In the genomic region with DNA sequence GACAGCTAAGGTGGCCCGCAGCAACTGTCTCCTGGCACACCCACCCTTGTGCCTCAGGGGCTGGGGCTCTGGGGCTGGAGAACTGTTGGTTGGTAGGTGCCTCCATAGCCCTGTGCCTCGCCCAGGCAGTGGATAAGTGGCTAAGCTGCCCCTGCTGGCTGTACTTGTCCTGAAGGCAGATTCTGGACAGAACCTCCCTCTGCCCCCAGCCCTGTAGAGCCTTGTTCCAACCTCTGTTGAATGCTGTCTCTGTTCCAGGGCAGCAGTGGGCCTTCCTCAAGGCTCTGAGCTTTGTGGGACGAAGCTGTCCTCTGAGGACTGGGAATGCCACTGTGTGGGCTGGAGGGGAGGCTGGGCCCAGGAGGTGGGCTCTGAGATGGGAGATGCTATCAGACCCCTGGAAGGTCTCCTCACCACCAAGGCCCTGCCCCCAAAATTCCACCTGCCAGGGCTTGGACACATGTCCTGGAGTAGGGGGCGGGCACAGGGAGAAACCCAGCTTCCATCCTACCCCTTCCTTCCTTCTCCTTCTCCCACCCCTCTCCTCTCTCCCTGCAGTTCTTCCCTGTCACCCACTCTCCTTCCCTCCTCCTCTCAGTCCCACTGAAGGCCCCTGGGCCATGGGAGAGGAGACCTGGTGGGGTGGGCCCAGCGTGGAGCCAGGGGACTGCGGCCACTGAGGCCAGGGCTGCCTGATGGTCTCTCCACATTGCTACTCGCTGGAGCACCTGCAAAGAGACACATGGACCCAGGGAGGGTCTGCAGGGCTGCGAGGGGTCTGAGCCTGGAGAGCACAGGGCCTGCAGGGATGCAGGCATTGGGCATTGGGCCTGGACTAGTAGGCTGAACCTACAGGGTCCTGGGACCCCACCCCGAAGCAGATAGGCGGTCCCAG, we compare ENCODE assay signal across 9 cellular contexts. TPM values are rescaled to one million over a fixed set of nuclear protein-coding genes. Genes with fewer than 3 reads are reported as not detected.
DNase-seq lines count a peak whose midpoint lies in the region; ATAC-seq and TF ChIP-seq lines count a peak whose summit lies in the region.
"Had no signal": no experiment of that assay in that cellular context is flagged by ENCODE, and none has a peak within 500 bp of the region (broad histone marks: within the 10 kb centered on the region; RNA-seq: fewer than 3 reads in every experiment).

No MANE protein-coding gene starts in this region.

- no CpG with 5 or more reads among the region's 10 CpGs for WGBS in right lobe of liver (ENCODE audit: insufficient coverage, low coverage, low lambda C conversion rate, missing lambda C conversion rate)

- TF ChIP-seq POLR2A in right lobe of liver (IDR thresholded peaks at IDR 0.05) = no peak

- H3K27ac Mint-ChIP-seq in activated CD8-positive, alpha-beta memory T cell treated with anti-CD3 and anti-CD28 coated beads, Interleukin-2, amount 10 ng/mL, durations not matched to agents 7 days and 5 days = no peak overlapping the region
- peak overlapping the region; percentile 95 for H3K27ac Mint-ChIP-seq in activated CD4-positive, alpha-beta memory T cell treated with anti-CD3 and anti-CD28 coated beads for 36 hours

- no peak overlapping the region for H3K4me3 Mint-ChIP-seq in activated CD8-positive, alpha-beta memory T cell treated with anti-CD3 and anti-CD28 coated beads, Interleukin-2, amount 10 ng/mL, durations not matched to agents 7 days and 5 days
- peak overlapping the region; percentile 90 for H3K4me3 Mint-ChIP-seq in activated CD4-positive, alpha-beta memory T cell treated with anti-CD3 and anti-CD28 coated beads for 36 hours

- peaks cover 10% of the 10 kb centered on the region for H3K36me3 Mint-ChIP-seq in activated CD8-positive, alpha-beta memory T cell treated with anti-CD3 and anti-CD28 coated beads, Interleukin-2, amount 10 ng/mL, durations not matched to agents 7 days and 5 days
- H3K36me3 Mint-ChIP-seq in activated CD4-positive, alpha-beta memory T cell treated with anti-CD3 and anti-CD28 coated beads for 36 hours = peaks cover 18% of the 10 kb centered on the region

- no peaks in the 10 kb centered on the region for H3K36me3 ChIP-seq in right lobe of liver
- no peaks in the 10 kb centered on the region for H3K36me3 ChIP-seq in upper lobe of right lung

- H3K27me3 Mint-ChIP-seq in activated CD8-positive, alpha-beta memory T cell treated with anti-CD3 and anti-CD28 coated beads, Interleukin-2, amount 10 ng/mL, durations not matched to agents 7 days and 5 days = peaks cover 22% of the 10 kb centered on the region
- peaks cover 4% of the 10 kb centered on the region for H3K27me3 Mint-ChIP-seq in activated CD4-positive, alpha-beta memory T cell treated with anti-CD3 and anti-CD28 coated beads for 36 hours

- H3K9me3 Mint-ChIP-seq in activated CD8-positive, alpha-beta memory T cell treated with anti-CD3 and anti-CD28 coated beads, Interleukin-2, amount 10 ng/mL, durations not matched to agents 7 days and 5 days (ENCODE audit: low read depth) = peaks cover 13% of the 10 kb centered on the region
- no peaks in the 10 kb centered on the region for H3K9me3 Mint-ChIP-seq in activated CD4-positive, alpha-beta memory T cell treated with anti-CD3 and anti-CD28 coated beads for 36 hours

- peak overlapping the region; percentile 33 to 47 (median 44) for H3K27ac ChIP-seq in right lobe of liver
- peak overlapping the region; percentile 75 for H3K27ac ChIP-seq in upper lobe of right lung
- H3K27ac ChIP-seq: C4-2B had no signal

- peaks cover 45% of the 10 kb centered on the region for H3K4me1 Mint-ChIP-seq in activated CD8-positive, alpha-beta memory T cell treated with anti-CD3 and anti-CD28 coated beads, Interleukin-2, amount 10 ng/mL, durations not matched to agents 7 days and 5 days
- peaks cover 66% of the 10 kb centered on the region for H3K4me1 Mint-ChIP-seq in activated CD4-positive, alpha-beta memory T cell treated with anti-CD3 and anti-CD28 coated beads for 36 hours (ENCODE audit: low read depth)

- DNase-seq in activated CD8-positive, alpha-beta memory T cell treated with anti-CD3 and anti-CD28 coated beads, Interleukin-2, amount 10 ng/mL, durations not matched to agents 7 days and 5 days = no peak
- no peak for DNase-seq in activated CD8-positive, alpha-beta memory T cell treated with anti-CD3 and anti-CD28 coated beads, Interleukin-2, amount 50 U/mL, for 4 hours
- DNase-seq in activated CD4-positive, alpha-beta memory T cell treated with anti-CD3 and anti-CD28 coated beads for 36 hours = no peak
- DNase-seq in right lobe of liver = peak in 2 of 3 donors; percentile 7 to 46
- DNase-seq in upper lobe of right lung = no peak
- no peak for DNase-seq in T1000 (lab: John Stamatoyannopoulos, UW)
- no peak for DNase-seq in omental fat pad (ENCODE audit: low spot score)

- H3K4me1 ChIP-seq in right lobe of liver (no peaks in the 10 kb centered on the region), upper lobe of right lung (peaks cover 9% of the 10 kb centered on the region)

- H3K9me3 ChIP-seq in right lobe of liver (no peaks in the 10 kb centered on the region), upper lobe of right lung (no peaks in the 10 kb centered on the region)

- POLR2A ChIA-PET in activated CD4-positive, alpha-beta memory T cell treated with anti-CD3 and anti-CD28 coated beads for 36 hours (lab: Charles Lee) = interaction anchor here (0.8 to 3.2 kb wide), 10 partner anchors 8 to 126 kb away, joined by 3 to 21 read pairs (median 4); partner anchors contain the start of gene D2HGDH

- H3K27me3 ChIP-seq in right lobe of liver (no peaks in the 10 kb centered on the region), upper lobe of right lung (peaks cover 31% of the 10 kb centered on the region)

- H3K4me3 ChIP-seq in right lobe of liver (no peak overlapping the region), upper lobe of right lung (peak overlapping the region; percentile 29)

- CTCF ChIA-PET in activated CD8-positive, alpha-beta memory T cell treated with anti-CD3 and anti-CD28 coated beads, Interleukin-2, amount 10 ng/mL, durations not matched to agents 7 days and 5 days (lab: Charles Lee) = interaction anchor here (0.7 to 2.3 kb wide), 6 partner anchors 8 to 173 kb away, joined by 4 to 12 read pairs (median 6); partner anchors contain the start of genes DTYMK and ING5
- CTCF ChIA-PET in activated CD4-positive, alpha-beta memory T cell treated with anti-CD3 and anti-CD28 coated beads for 36 hours (lab: Charles Lee) = interaction anchor here (0.6 to 2.3 kb wide), 9 partner anchors 8 to 176 kb away, joined by 3 to 14 read pairs (median 4); partner anchors contain the start of genes DTYMK and ING5

- TF ChIP-seq CTCF in right lobe of liver (IDR thresholded peaks at IDR 0.05) = no peak
- no peak for TF ChIP-seq CTCF in upper lobe of right lung (IDR thresholded peaks at IDR 0.05)
- TF ChIP-seq CTCF in omental fat pad (IDR thresholded peaks at IDR 0.05) = no peak

- ATAC-seq in activated CD8-positive, alpha-beta memory T cell treated with anti-CD3 and anti-CD28 coated beads, Interleukin-2, amount 10 ng/mL, durations not matched to agents 7 days and 5 days = peak; percentile 18
- ATAC-seq in right lobe of liver (peak in 1 of 4 donors; percentile 6), upper lobe of right lung (no peak), HG03025 (IDR thresholded peaks at IDR 0.05; ENCODE audit: low FRiP score, unreplicated experiment) (no peak), omental fat pad (ENCODE audit: low FRiP score) (no peak)

- intact Hi-C loops in activated CD4-positive, alpha-beta memory T cell treated with anti-CD3 and anti-CD28 coated beads for 36 hours (cut with micrococcal nuclease) = loop anchor here (5.0 kb wide), 2 partner anchors 98 to 128 kb away; partner anchors contain the start of gene D2HGDH
- intact Hi-C loops in right lobe of liver (cut with DNase I) = loop anchor here in 1 of 2 donors (10.0 kb wide), 1 partner anchor 136 kb away; no protein-coding TSS in a partner anchor
- intact Hi-C loops in upper lobe of right lung (cut with DNase I) = no loop called here

RNA-seq across cellular contexts. Expression of gene PDCD1, which starts 1.7 kb away (rescaled TPM):
- 1 to 10 TPM; 2.2 to 4.1 TPM for total RNA-seq in activated CD8-positive, alpha-beta memory T cell treated with anti-CD3 and anti-CD28 coated beads, Interleukin-2, amount 10 ng/mL, durations not matched to agents 7 days and 5 days
- 10 to 100 TPM; 47.4 to 47.6 TPM for total RNA-seq in activated CD4-positive, alpha-beta memory T cell treated with anti-CD3 and anti-CD28 coated beads for 36 hours
- total RNA-seq in right lobe of liver (under 1 TPM in 3 of 6 experiments, not detected in 3; 0.19 to 0.61 (median 0.20) TPM), upper lobe of right lung (1.8 TPM), omental fat pad (1 to 10 TPM in 1 of 4 donors, under 1 TPM in 3; 0.37 to 4.8 (median 0.68) TPM)

RNA-seq across cellular contexts. Expression of gene RTP5, which starts 9.1 kb away (rescaled TPM):
- not detected for total RNA-seq in activated CD8-positive, alpha-beta memory T cell treated with anti-CD3 and anti-CD28 coated beads, Interleukin-2, amount 10 ng/mL, durations not matched to agents 7 days and 5 days
- total RNA-seq in activated CD4-positive, alpha-beta memory T cell treated with anti-CD3 and anti-CD28 coated beads for 36 hours = under 1 TPM; 0.10 to 0.12 TPM
- total RNA-seq in right lobe of liver (not detected), upper lobe of right lung (not detected), omental fat pad (under 1 TPM in 1 of 4 donors, not detected in 3; 0.96 TPM)

RNA-seq across cellular contexts. Expression of gene NEU4, which starts 51.4 kb away (rescaled TPM):
- total RNA-seq in activated CD8-positive, alpha-beta memory T cell treated with anti-CD3 and anti-CD28 coated beads, Interleukin-2, amount 10 ng/mL, durations not matched to agents 7 days and 5 days = under 1 TPM in 1 of 2 experiments, not detected in 1; 0.12 TPM
- under 1 TPM; 0.31 to 0.36 TPM for total RNA-seq in activated CD4-positive, alpha-beta memory T cell treated with anti-CD3 and anti-CD28 coated beads for 36 hours
- total RNA-seq in right lobe of liver (10 to 100 TPM; 16.8 to 87.1 (median 76.2) TPM), upper lobe of right lung (0.23 TPM), omental fat pad (1 to 10 TPM in 3 of 4 donors, under 1 TPM in 1; 0.79 to 4.4 (median 2.5) TPM)

Comparison
In these comparisons a context has a peak if more than half of its experiments do, and no peak if none do; other contexts are left out.
1. DNase-seq: peak in right lobe of liver (2 of 3); none in activated CD8-positive, alpha-beta memory T cell treated with anti-CD3 and anti-CD28 coated beads, Interleukin-2, amount 10 ng/mL, durations not matched to agents 7 days and 5 days (single experiment), activated CD8-positive, alpha-beta memory T cell treated with anti-CD3 and anti-CD28 coated beads, Interleukin-2, amount 50 U/mL, for 4 hours (single experiment), activated CD4-positive, alpha-beta memory T cell treated with anti-CD3 and anti-CD28 coated beads for 36 hours (single experiment), upper lobe of right lung (single experiment), T1000 (single experiment) and omental fat pad (single experiment).
2. RNA of gene PDCD1, which starts 1.7 kb away (total RNA-seq): 47.4 to 47.6 TPM in activated CD4-positive, alpha-beta memory T cell treated with anti-CD3 and anti-CD28 coated beads for 36 hours; 2.2 to 4.1 TPM in activated CD8-positive, alpha-beta memory T cell treated with anti-CD3 and anti-CD28 coated beads, Interleukin-2, amount 10 ng/mL, durations not matched to agents 7 days and 5 days, 1.8 TPM in upper lobe of right lung (single experiment), 0.37 to 4.8 TPM in omental fat pad and 0.19 to 0.61 TPM in right lobe of liver; every median in the first group is over 4 times any median in the second.